Comparison of ENCODE assay signal across 17 cellular contexts in the genomic region with DNA sequence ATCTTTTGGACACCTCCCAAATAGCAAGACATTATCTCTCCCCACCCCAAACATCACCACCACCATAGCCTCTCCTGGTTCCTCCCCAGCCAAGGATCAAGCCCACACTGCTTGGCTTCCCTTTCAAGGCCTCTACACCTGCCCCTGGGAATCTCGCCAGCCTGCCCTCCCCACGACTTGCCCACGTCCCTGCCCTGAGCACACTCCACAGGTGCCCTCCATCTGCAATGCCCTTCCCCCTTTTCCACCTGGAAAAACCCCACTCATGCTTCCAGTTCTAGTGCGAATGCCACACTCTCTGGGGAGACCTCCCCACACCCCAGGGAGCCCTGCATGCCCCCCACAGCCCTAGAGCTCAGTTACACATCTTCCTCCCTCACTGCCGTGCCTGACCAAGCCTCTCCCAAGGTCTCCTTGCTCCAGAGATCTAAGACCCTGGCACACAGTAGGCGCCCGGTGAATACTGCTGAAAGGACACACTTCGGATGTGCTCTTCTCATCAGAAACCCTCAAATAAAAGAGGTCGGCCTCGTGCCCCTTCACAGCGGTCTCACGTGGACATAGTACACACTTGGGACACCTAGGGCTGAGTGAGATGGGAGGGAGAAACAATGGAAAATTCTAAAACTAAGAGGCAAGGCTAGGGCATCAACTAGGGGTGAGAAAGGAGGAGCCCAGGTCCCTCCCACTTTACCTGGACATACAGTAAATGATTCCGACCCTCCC.
DNase-seq lines count a peak whose midpoint lies in the region; ATAC-seq, FAIRE-seq and TF ChIP-seq lines count a peak whose summit lies in the region.
"Had no signal": no experiment of that assay in that cellular context is flagged by ENCODE, and none has a peak within 500 bp of the region (broad histone marks: within the 10 kb centered on the region; RNA-seq: fewer than 3 reads in every experiment).

No MANE protein-coding gene starts in this region.

- H3K9me3 ChIP-seq in mammary epithelial cell (replicated peaks; ENCODE audit: insufficient read depth, low read length), result no peaks in the 10 kb centered on the region
- H3K9me3 ChIP-seq in kidney (ENCODE audit: control insufficient read depth in 1 of 2, low read length in 2 of 2), result no peaks in the 10 kb centered on the region
- H3K9me3 ChIP-seq in upper lobe of left lung, result no peaks in the 10 kb centered on the region
- H3K9me3 ChIP-seq: stomach had no signal

- H3K9me3 Mint-ChIP-seq in MCF 10A (ENCODE audit: unreplicated experiment) (no peaks in the 10 kb centered on the region), WTC11 (no peaks in the 10 kb centered on the region)

- H3K27ac Mint-ChIP-seq in MCF 10A (ENCODE audit: low read depth, unreplicated experiment), result peak overlapping the region; percentile 87
- peak overlapping the region; percentile 34; the same call in 1 of the 2 replicates for H3K27ac Mint-ChIP-seq in WTC11

- H3K36me3 Mint-ChIP-seq in MCF 10A (ENCODE audit: insufficient read depth, unreplicated experiment), result peaks cover 100% of the 10 kb centered on the region
- peaks cover 36% of the 10 kb centered on the region for H3K36me3 Mint-ChIP-seq in WTC11

- H3K9ac ChIP-seq in mammary epithelial cell (ENCODE audit: insufficient read depth, low read length) (no peak overlapping the region), kidney (ENCODE audit: low read length in 2 of 2) (no peak overlapping the region)

- intact Hi-C loops in MCF 10A (cut with micrococcal nuclease) (no loop called here), mammary epithelial cell (cut with micrococcal nuclease) (no loop called here), kidney (cut with DNase I) (no loop called here)

- POLR2A ChIA-PET in MCF 10A (lab: Yijun Ruan, JAX), result no interaction called here
- POLR2A ChIA-PET in WTC11 (lab: Charles Lee), result interaction anchor here (0.6 kb wide), 1 partner anchor 139 kb away, joined by 3 read pairs; no protein-coding TSS in a partner anchor

- CTCF ChIA-PET in MCF 10A (lab: Yijun Ruan, JAX) (interaction anchor here (0.6 to 1.4 kb wide), 3 partner anchors 12 to 182 kb away, joined by 3 read pairs; no protein-coding TSS in a partner anchor), mammary epithelial cell (lab: Charles Lee; ENCODE audit: low non-redundant PET) (no interaction called here), WTC11 (lab: Charles Lee) (interaction anchor here (1.4 kb wide), 1 partner anchor 12 kb away, joined by 3 read pairs; no protein-coding TSS in a partner anchor)

- WGBS in mammary epithelial cell (ENCODE audit: low coverage, missing lambda C conversion rate), result 78% methylated on average over 12 of the region's 13 CpGs
- 87 to 88% methylated on average over 13 of the region's 13 CpGs for WGBS in upper lobe of left lung, 2 donors

- TF ChIP-seq CTCF in MCF 10A (IDR thresholded peaks at IDR 0.05; ENCODE audit: unreplicated experiment) (no peak), mammary epithelial cell (conservative IDR thresholded peaks at IDR 0.05 in 1 of 2, IDR thresholded peaks at IDR 0.05 in 1 of 2; ENCODE audit: extremely low read depth in 1 of 2, insufficient read depth in 1 of 2, low read depth in 1 of 2, low read length in 2 of 2) (no peak), WTC11 (IDR thresholded peaks at IDR 0.05) (no peak), kidney (IDR thresholded peaks at IDR 0.05; ENCODE audit: borderline replicate concordance, extremely low read depth, insufficient read depth) (no peak), upper lobe of left lung (IDR thresholded peaks at IDR 0.05) (no peak)

- peaks cover 12% of the 10 kb centered on the region for H3K79me2 ChIP-seq in mammary epithelial cell (ENCODE audit: insufficient read depth, low read length)

- H2AFZ ChIP-seq in mammary epithelial cell (ENCODE audit: low read depth, low read length), result no peak overlapping the region

- dilution Hi-C loops in mammary epithelial cell (cut with HindIII; ENCODE audit: low sequenced_read_pairs), result loop anchor here (5.0 kb wide), 1 partner anchor 68 kb away; no protein-coding TSS in a partner anchor

- TF ChIP-seq EP300 in upper lobe of left lung (IDR thresholded peaks at IDR 0.05), result no peak

- H3K27me3 Mint-ChIP-seq in MCF 10A (ENCODE audit: insufficient read depth, unreplicated experiment) (no peaks in the 10 kb centered on the region), WTC11 (ENCODE audit: low read depth) (no peaks in the 10 kb centered on the region)

- H4K20me1 ChIP-seq in mammary epithelial cell (ENCODE audit: insufficient read depth, low read length), result no peaks in the 10 kb centered on the region

- H3K4me1 ChIP-seq in mammary epithelial cell (ENCODE audit: insufficient read depth, low read length), result peaks cover 10% of the 10 kb centered on the region
- no peaks in the 10 kb centered on the region for H3K4me1 ChIP-seq in kidney (ENCODE audit: control insufficient read depth in 1 of 2, insufficient read depth in 1 of 2, low read depth in 1 of 2, low read length in 2 of 2)
- peaks cover 3 to 14% (median 10%) of the 10 kb centered on the region in 4 donors for H3K4me1 ChIP-seq in upper lobe of left lung

- in situ Hi-C loops in mammary epithelial cell (cut with MboI; ENCODE audit: low sequenced_read_pairs in 2 of 2), result loop anchor here in 1 of 2 donors (25.0 kb wide), 1 partner anchor 177 kb away; no protein-coding TSS in a partner anchor

- H3K27me3 ChIP-seq in mammary epithelial cell (ENCODE audit: insufficient read depth, low read length) (no peaks in the 10 kb centered on the region), upper lobe of left lung (no peaks in the 10 kb centered on the region)
- H3K27me3 ChIP-seq: dorsolateral prefrontal cortex, stomach had no signal

- no peak overlapping the region for H3K4me3 Mint-ChIP-seq in MCF 10A (ENCODE audit: unreplicated experiment)
- no peak overlapping the region for H3K4me3 Mint-ChIP-seq in WTC11

- H3K4me3 ChIP-seq in mammary epithelial cell (replicated peaks in 1 of 3; ENCODE audit: insufficient read depth in 1 of 3, low read depth in 2 of 3, low read length in 3 of 3) (no peak overlapping the region), kidney (ENCODE audit: low read length in 2 of 2) (no peak overlapping the region), upper lobe of left lung (no peak overlapping the region)
- H3K4me3 ChIP-seq: stomach had no signal

- no peak for TF ChIP-seq POLR2A in upper lobe of left lung (IDR thresholded peaks at IDR 0.05)

- ATAC-seq in WTC11 (no peak), upper lobe of left lung (ENCODE audit: low FRiP score in 2 of 2) (no peak)

- H3K4me2 ChIP-seq in mammary epithelial cell (ENCODE audit: insufficient read depth, low read depth, low read length), result no peak overlapping the region

- BruUV-seq in MCF 10A (replicated peaks; lab: Mats Ljungman, UMichigan), result no TSS peak
- no TSS peak for BruUV-seq in mammary epithelial cell (replicated peaks; lab: Mats Ljungman, UMichigan)

- no peak overlapping the region for H3K27ac ChIP-seq in mammary epithelial cell (ENCODE audit: insufficient read depth, low read depth, low read length)
- no peak overlapping the region for H3K27ac ChIP-seq in kidney (ENCODE audit: low read depth in 2 of 2, low read length in 2 of 2)
- peak overlapping the region; percentile 7 to 77 (median 74) for H3K27ac ChIP-seq in upper lobe of left lung

- H3K4me1 Mint-ChIP-seq in MCF 10A (ENCODE audit: insufficient read depth, unreplicated experiment), result peaks cover 10% of the 10 kb centered on the region
- peaks cover 26% of the 10 kb centered on the region for H3K4me1 Mint-ChIP-seq in WTC11

- FAIRE-seq in kidney (lab: Jason Lieb, UNC), result no peak
- FAIRE-seq: TTC549 had no signal

- H3K36me3 ChIP-seq in mammary epithelial cell (ENCODE audit: insufficient read depth, low read length) (peaks cover 27% of the 10 kb centered on the region), kidney (ENCODE audit: control insufficient read depth in 1 of 2, insufficient read depth in 2 of 2, low read length in 2 of 2) (peaks cover 19% of the 10 kb centered on the region in 2 donors), upper lobe of left lung (peaks cover 0 to 69% (median 31%) of the 10 kb centered on the region in 4 donors)

- DNase-seq in MCF 10A (ENCODE audit: unreplicated experiment), result no peak
- no peak for DNase-seq in mammary epithelial cell
- DNase-seq in WTC11 (ENCODE audit: low spot score), result no peak
- peak; percentile 59 for DNase-seq in kidney
- DNase-seq in upper lobe of left lung, result no peak
- no peak for DNase-seq in activated naive CD4-positive, alpha-beta T cell treated with Interleukin-2 at 50 U/mL for 16 hours
- no peak for DNase-seq in NCI-H226
- no peak for DNase-seq in NCI-H187 treated with DMSO at 0.1 percent for 48 hours (lab: John Stamatoyannopoulos, UW)
- DNase-seq: activated CD8-positive, alpha-beta memory T cell treated with anti-CD3 and anti-CD28 coated beads, Interleukin-2, amount 50 U/mL, for 48 hours; dorsolateral prefrontal cortex; HCEC 1CT; KG1; NCI-H1105 treated with DMSO at 0.1 percent for 48 hours; NCI-H2227 treated with DMSO at 0.1 percent for 48 hours; SIG-M5; stomach had no signal

TF ChIP-seq in WTC11, 78 proteins besides CTCF, POLR2A, EP300 and RAD21 (continues in another document):
- TF ChIP-seq, protein P1, sequence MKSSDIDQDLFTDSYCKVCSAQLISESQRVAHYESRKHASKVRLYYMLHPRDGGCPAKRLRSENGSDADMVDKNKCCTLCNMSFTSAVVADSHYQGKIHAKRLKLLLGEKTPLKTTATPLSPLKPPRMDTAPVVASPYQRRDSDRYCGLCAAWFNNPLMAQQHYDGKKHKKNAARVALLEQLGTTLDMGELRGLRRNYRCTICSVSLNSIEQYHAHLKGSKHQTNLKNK (CRISPR knock-in tag; IDR thresholded peaks at IDR 0.05), result no peak
- TF ChIP-seq, protein P2, sequence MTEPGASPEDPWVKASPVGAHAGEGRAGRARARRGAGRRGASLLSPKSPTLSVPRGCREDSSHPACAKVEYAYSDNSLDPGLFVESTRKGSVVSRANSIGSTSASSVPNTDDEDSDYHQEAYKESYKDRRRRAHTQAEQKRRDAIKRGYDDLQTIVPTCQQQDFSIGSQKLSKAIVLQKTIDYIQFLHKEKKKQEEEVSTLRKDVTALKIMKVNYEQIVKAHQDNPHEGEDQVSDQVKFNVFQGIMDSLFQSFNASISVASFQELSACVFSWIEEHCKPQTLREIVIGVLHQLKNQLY (CRISPR knock-in tag; IDR thresholded peaks at IDR 0.05), result no peak

Comparison
In these comparisons a context has a peak if more than half of its experiments do, and no peak if none do; other contexts are left out.
1. H3K27ac ChIP-seq: peak in upper lobe of left lung (4 of 4); none in mammary epithelial cell (single experiment) and kidney (0 of 2).